Comparison of ENCODE assay signal across 11 cellular contexts in the genomic region with DNA sequence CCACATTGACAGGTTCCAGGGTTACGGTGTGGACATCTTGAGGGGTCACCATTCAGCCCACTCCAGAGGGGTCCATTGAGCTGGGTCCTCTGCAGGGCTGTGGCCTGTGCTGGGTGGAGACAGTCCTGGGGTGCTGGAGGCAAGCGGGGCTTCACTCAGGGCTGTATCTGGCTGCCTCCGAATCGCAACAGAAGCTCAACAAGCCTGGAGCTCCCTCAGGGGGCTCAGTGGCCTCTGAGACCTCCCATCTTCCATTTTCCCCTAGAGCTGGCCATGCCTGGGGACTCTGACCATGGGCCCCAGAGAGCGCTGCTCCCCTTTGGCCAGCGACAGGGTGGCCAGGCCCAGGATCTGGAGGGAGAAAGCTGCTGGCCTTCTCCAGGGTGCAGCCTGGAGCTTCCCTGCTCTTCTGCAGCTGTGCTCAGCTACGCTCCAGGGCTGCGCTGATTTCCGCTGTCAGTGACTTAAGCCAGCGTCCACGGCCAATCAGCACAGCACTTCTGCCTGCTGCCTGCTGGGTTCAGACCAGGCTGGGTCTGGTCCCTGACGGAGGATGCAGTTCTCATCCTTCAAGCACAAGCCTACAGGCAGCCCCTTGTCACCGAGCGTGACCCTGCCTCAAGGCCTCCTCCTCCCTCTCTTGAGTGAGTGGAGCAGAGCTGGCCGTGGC. TPM values are rescaled to one million over a fixed set of nuclear protein-coding genes. Genes with fewer than 3 reads are reported as not detected.
A peak's percentile ranks its signal among the peaks of the same experiment; 100 is the strongest.
DNase-seq lines count a peak whose midpoint lies in the region; ATAC-seq, FAIRE-seq and TF ChIP-seq lines count a peak whose summit lies in the region.
"Had no signal": no experiment of that assay in that cellular context is flagged by ENCODE, and none has a peak within 500 bp of the region (broad histone marks: within the 10 kb centered on the region; RNA-seq: fewer than 3 reads in every experiment).

No MANE protein-coding gene starts in this region.

- H3K9ac ChIP-seq in astrocyte (ENCODE audit: low read length) (no peak overlapping the region), colonic mucosa (ENCODE audit: low read depth in 2 of 2, low read length in 2 of 2) (no peak overlapping the region)

- H3K9me3 ChIP-seq in astrocyte (ENCODE audit: insufficient read depth, low read depth, low read length), result no peaks in the 10 kb centered on the region
- no peaks in the 10 kb centered on the region for H3K9me3 ChIP-seq in thoracic aorta
- H3K9me3 ChIP-seq in colonic mucosa, result no peaks in the 10 kb centered on the region

- no peaks in the 10 kb centered on the region for H3K79me2 ChIP-seq in astrocyte (ENCODE audit: insufficient read depth, low read length)

- no peaks in the 10 kb centered on the region for H3K36me3 ChIP-seq in astrocyte (ENCODE audit: insufficient read depth, low read length)
- no peaks in the 10 kb centered on the region for H3K36me3 ChIP-seq in thoracic aorta
- no peaks in the 10 kb centered on the region for H3K36me3 ChIP-seq in colonic mucosa

- H3K4me3 ChIP-seq in astrocyte (ENCODE audit: insufficient read depth, low read depth, low read length) (no peak overlapping the region), thoracic aorta (no peak overlapping the region), colonic mucosa (no peak overlapping the region)

- intact Hi-C loops in colonic mucosa (cut with DNase I), result no loop called here

- H3K9me3 Mint-ChIP-seq in astrocyte (ENCODE audit: unreplicated experiment), result peaks cover 7% of the 10 kb centered on the region

- H3K27me3 ChIP-seq in astrocyte (ENCODE audit: insufficient read depth, low read length), result peaks cover 2% of the 10 kb centered on the region
- no peaks in the 10 kb centered on the region for H3K27me3 ChIP-seq in thoracic aorta (replicated peaks; ENCODE audit: insufficient read depth)
- peaks cover 6% of the 10 kb centered on the region for H3K27me3 ChIP-seq in colonic mucosa

- peaks cover 5% of the 10 kb centered on the region for H3K4me1 Mint-ChIP-seq in astrocyte (ENCODE audit: low read depth, unreplicated experiment)

- FAIRE-seq in astrocyte (lab: Jason Lieb, UNC), result no peak

- TF ChIP-seq CTCF in astrocyte (IDR thresholded peaks at IDR 0.05; ENCODE audit: insufficient read depth, low read depth, low read length), result no peak
- TF ChIP-seq CTCF in thoracic aorta (IDR thresholded peaks at IDR 0.05), result no peak
- no peak for TF ChIP-seq CTCF in colonic mucosa (IDR thresholded peaks at IDR 0.05)

- peak overlapping the region; percentile 47 for H2AFZ ChIP-seq in astrocyte (ENCODE audit: low read depth, low read length)

- ATAC-seq in thoracic aorta (ENCODE audit: insufficient number of reproducible peaks, low FRiP score, low read depth), result no peak
- ATAC-seq in HG02884 (IDR thresholded peaks at IDR 0.05; ENCODE audit: unreplicated experiment), result no peak

- no peak overlapping the region for H3K27ac ChIP-seq in astrocyte (ENCODE audit: low read depth, low read length)
- H3K27ac ChIP-seq in thoracic aorta, result peak overlapping the region; percentile 82 to 96
- no peak overlapping the region for H3K27ac ChIP-seq in colonic mucosa

- no peak overlapping the region for H3K4me3 Mint-ChIP-seq in astrocyte (ENCODE audit: unreplicated experiment)

- H4K20me1 ChIP-seq in astrocyte (ENCODE audit: insufficient read depth, low read length), result no peaks in the 10 kb centered on the region

- no peak overlapping the region for H3K27ac Mint-ChIP-seq in astrocyte (ENCODE audit: unreplicated experiment)

- peak; percentile 56 to 83 (median 63) for DNase-seq in NCI-H1417 (lab: John Stamatoyannopoulos, UW)
- DNase-seq in NCI-H1417 treated with DMSO at 0.1 percent for 48 hours (lab: John Stamatoyannopoulos, UW), result no peak
- no peak for DNase-seq in astrocyte (ENCODE audit: low read depth)
- DNase-seq in iPS-NIHi7 (ENCODE audit: extremely low spot score), result peak; percentile 82
- no peak for DNase-seq in thoracic aorta (ENCODE audit: low spot score)
- no peak for DNase-seq in T-helper 9 cell
- no peak for DNase-seq in colonic mucosa
- DNase-seq: activated effector memory CD4-positive, alpha-beta T cell treated with Interleukin-2 at 50 U/mL for 16 hours; erythroblast; NCI-H2171 had no signal

- H3K4me1 ChIP-seq in astrocyte (ENCODE audit: insufficient read depth, low read length), result peaks cover 4% of the 10 kb centered on the region
- peaks cover 45 to 72% of the 10 kb centered on the region in 2 donors for H3K4me1 ChIP-seq in thoracic aorta (ENCODE audit: control insufficient read depth in 1 of 2, low read depth in 2 of 2)
- no peaks in the 10 kb centered on the region for H3K4me1 ChIP-seq in colonic mucosa

- peak overlapping the region; percentile 11 for H3K4me2 ChIP-seq in astrocyte (ENCODE audit: low read length)

- H3K27me3 Mint-ChIP-seq in astrocyte (ENCODE audit: low read depth, unreplicated experiment), result peaks cover 33% of the 10 kb centered on the region

- H3K36me3 Mint-ChIP-seq in astrocyte (ENCODE audit: low read depth, unreplicated experiment), result peaks cover 4% of the 10 kb centered on the region

RNA-seq across cellular contexts. Expression of a gene that starts 44.9 kb away (rescaled TPM):
- total RNA-seq in astrocyte (18.4 and 25.8 TPM in 2 replicates), thoracic aorta (100 to 1,000 TPM; 124 to 201 TPM), colonic mucosa (1 to 10 TPM; 8.7 to 9.3 TPM)

Comparison
In these comparisons a context has a peak if more than half of its experiments do, and no peak if none do; other contexts are left out.
1. DNase-seq: peak in NCI-H1417 (3 of 3) and iPS-NIHi7 (single experiment); none in NCI-H1417 treated with DMSO at 0.1 percent for 48 hours (single experiment), astrocyte (single experiment), thoracic aorta (single experiment), T-helper 9 cell (single experiment) and colonic mucosa (single experiment).
2. H3K27ac ChIP-seq: peak in thoracic aorta (2 of 2); none in astrocyte (single experiment) and colonic mucosa (single experiment).